Comparison of ENCODE assay signal across 11 cellular contexts in the genomic region with DNA sequence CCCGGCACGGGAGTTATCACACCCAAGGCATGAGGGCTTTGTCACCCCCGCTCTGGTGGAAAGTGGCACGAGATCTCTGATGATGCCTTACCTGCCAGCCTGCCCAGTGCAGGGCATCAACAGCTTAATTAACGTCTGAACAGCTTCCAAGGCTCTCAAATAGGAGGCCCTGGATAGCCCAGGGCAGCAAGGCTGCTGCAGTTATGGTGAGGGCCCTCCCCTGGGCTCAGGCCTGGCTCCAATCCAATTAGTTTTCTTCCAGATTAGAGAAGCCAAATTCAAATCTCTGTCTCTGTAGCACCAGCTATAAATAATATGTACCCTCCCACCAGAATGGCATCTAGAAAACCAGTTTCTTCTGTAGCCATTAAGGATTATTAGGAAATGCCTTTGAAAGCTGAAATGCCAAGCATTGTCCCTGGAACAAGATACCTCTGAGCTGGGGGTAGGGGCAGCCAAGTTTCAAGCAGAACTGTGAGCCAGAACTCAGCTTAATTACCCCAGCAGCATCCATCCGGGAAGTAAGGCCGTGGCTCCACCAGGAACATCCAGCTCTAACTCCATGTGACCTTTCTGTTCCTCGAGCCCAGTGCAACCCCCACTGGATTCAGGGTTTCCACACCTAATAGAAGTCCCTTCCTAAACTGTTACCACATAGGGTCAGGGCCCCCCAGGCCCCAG. TPM values are rescaled to one million over a fixed set of nuclear protein-coding genes. Genes with fewer than 3 reads are reported as not detected.
A peak's percentile ranks its signal among the peaks of the same experiment; 100 is the strongest.
DNase-seq lines count a peak whose midpoint lies in the region; ATAC-seq and TF ChIP-seq lines count a peak whose summit lies in the region.
"Had no signal": no experiment of that assay in that cellular context is flagged by ENCODE, and none has a peak within 500 bp of the region (broad histone marks: within the 10 kb centered on the region; RNA-seq: fewer than 3 reads in every experiment).

No MANE protein-coding gene starts in this region.

- H2BK5ac ChIP-seq in IMR-90 (ENCODE audit: low read depth, low read length, poor library complexity, severe bottlenecking), result no peak overlapping the region

- ATAC-seq in IMR-90 (ENCODE audit: low read depth) (no peak), body of pancreas (peak; percentile 16), right cardiac atrium (peak; percentile 53 to 61), GM21786 (IDR thresholded peaks at IDR 0.05; ENCODE audit: unreplicated experiment) (no peak), HG02571 (IDR thresholded peaks at IDR 0.05; ENCODE audit: unreplicated experiment) (no peak)

- no peak for TF ChIP-seq RAD21 in IMR-90 (IDR thresholded peaks at IDR 0.05; ENCODE audit: low read length)

- peak overlapping the region; percentile 0; the same call in 1 of the 2 replicates for H3K23ac ChIP-seq in IMR-90 (ENCODE audit: low read depth, low read length)

- H3K9me3 ChIP-seq in IMR-90 (ENCODE audit: control insufficient read depth, insufficient read depth, low read length) (no peaks in the 10 kb centered on the region), body of pancreas (no peaks in the 10 kb centered on the region), right cardiac atrium (ENCODE audit: control insufficient read depth, low read length) (no peaks in the 10 kb centered on the region)
- H3K9me3 ChIP-seq: right lobe of liver had no signal

- no peaks in the 10 kb centered on the region for H3K27me3 ChIP-seq in IMR-90 (ENCODE audit: control insufficient read depth, insufficient read depth, low read length)
- H3K27me3 ChIP-seq in body of pancreas, result no peaks in the 10 kb centered on the region
- no peaks in the 10 kb centered on the region for H3K27me3 ChIP-seq in right cardiac atrium (ENCODE audit: control insufficient read depth, insufficient read depth)

- TF ChIP-seq CTCF in IMR-90 (conservative IDR thresholded peaks at IDR 0.05; ENCODE audit: low read depth, low read length) (no peak), body of pancreas (IDR thresholded peaks at IDR 0.05) (no peak)

- dilution Hi-C loops in IMR-90 (cut with HindIII; ENCODE audit: low sequenced_read_pairs, unreplicated experiment), result loop anchor here (25.0 kb wide), 1 partner anchor 130 kb away; no protein-coding TSS in a partner anchor

- no peak overlapping the region for H2BK20ac ChIP-seq in IMR-90 (ENCODE audit: low read depth, low read length)

- H2AK9ac ChIP-seq in IMR-90 (replicated peaks; ENCODE audit: low read depth, low read length, poor library complexity), result no peak overlapping the region

- H3K79me1 ChIP-seq in IMR-90 (ENCODE audit: low read depth in 1 of 2, low read length in 2 of 2), result peaks cover 59 to 93% of the 10 kb centered on the region in 2 experiments

- no peak overlapping the region for H3K4me3 ChIP-seq in IMR-90 (ENCODE audit: insufficient read depth, low read depth, low read length)
- no peak overlapping the region for H3K4me3 ChIP-seq in body of pancreas
- H3K4me3 ChIP-seq in right cardiac atrium (ENCODE audit: low read length), result no peak overlapping the region
- no peak overlapping the region for H3K4me3 ChIP-seq in skin epidermis
- H3K4me3 ChIP-seq: right lobe of liver had no signal

- intact Hi-C loops in IMR-90 (cut with micrococcal nuclease) (no loop called here), body of pancreas (cut with DNase I) (no loop called here), right cardiac atrium (cut with DNase I) (no loop called here)

- no peak overlapping the region for H2AK5ac ChIP-seq in IMR-90 (ENCODE audit: low read depth, low read length)

- no peak overlapping the region; the same call in 1 of the 2 replicates for H4K5ac ChIP-seq in IMR-90 (ENCODE audit: low read depth, low read length)

- TSS peak; percentile 5 for BruUV-seq in IMR-90 (replicated peaks; lab: Mats Ljungman, UMichigan)

- TF ChIP-seq POLR2A in IMR-90 (IDR thresholded peaks at IDR 0.05; ENCODE audit: low read depth, low read length) (no peak), body of pancreas (IDR thresholded peaks at IDR 0.05) (no peak)

- H4K8ac ChIP-seq in IMR-90 (ENCODE audit: low read depth in 2 of 2, low read length in 2 of 2), result no peak overlapping the region

- H4K20me1 ChIP-seq in IMR-90 (ENCODE audit: insufficient read depth, low read length), result peaks cover 100% of the 10 kb centered on the region

- in situ Hi-C loops in IMR-90 (cut with MboI; ENCODE audit: low sequenced_read_pairs), result loop anchor here (25.0 kb wide), 1 partner anchor 455 kb away; no protein-coding TSS in a partner anchor

- H2AFZ ChIP-seq in IMR-90 (replicated peaks; ENCODE audit: low read length, poor library complexity), result no peak overlapping the region

- no peak overlapping the region for H3K4ac ChIP-seq in IMR-90 (ENCODE audit: low read depth, low read length)

- H4K91ac ChIP-seq in IMR-90 (ENCODE audit: insufficient read depth, low read depth, low read length), result no peak overlapping the region

- H3K18ac ChIP-seq in IMR-90 (ENCODE audit: low read depth, low read length), result no peak overlapping the region

- POLR2A ChIA-PET in IMR-90 (lab: Charles Lee; ENCODE audit: unreplicated experiment), result no interaction called here

- H3K9ac ChIP-seq in IMR-90 (ENCODE audit: low read depth, low read length), result peak overlapping the region; percentile 16; the same call in 1 of the 2 replicates

- H3K36me3 ChIP-seq in IMR-90 (ENCODE audit: control insufficient read depth, insufficient read depth, low read length), result peaks cover 83% of the 10 kb centered on the region
- H3K36me3 ChIP-seq in body of pancreas (replicated peaks in 1 of 2; ENCODE audit: insufficient read depth in 1 of 2, low read depth in 2 of 2), result no peaks in the 10 kb centered on the region
- H3K36me3 ChIP-seq: right lobe of liver had no signal

- H3K27ac ChIP-seq in IMR-90 (ENCODE audit: insufficient read depth, low read length), result peak overlapping the region; percentile 2; the same call in 1 of the 2 replicates
- H3K27ac ChIP-seq in body of pancreas, result peak overlapping the region; percentile 70 to 81 (median 74)
- peak overlapping the region; percentile 77 for H3K27ac ChIP-seq in right cardiac atrium (ENCODE audit: low read length)
- peak overlapping the region in 13 of 21 experiments; percentile 1 to 76 (median 48) for H3K27ac ChIP-seq in skin epidermis
- H3K27ac ChIP-seq: right lobe of liver had no signal

- CTCF ChIA-PET in IMR-90 (lab: Yijun Ruan, JAX), result interaction anchor here (0.6 kb wide), 1 partner anchor 132 kb away, joined by 3 read pairs; no protein-coding TSS in a partner anchor

- H3K14ac ChIP-seq in IMR-90 (replicated peaks; ENCODE audit: low read depth, low read length), result 0 out of 2 replicates have a peak overlapping the region, but pooled peaks have one; percentile 5

- H3K56ac ChIP-seq in IMR-90 (ENCODE audit: extremely low read depth, insufficient read depth, low read length), result no peak overlapping the region

- DNase-seq in IMR-90 (no peak), body of pancreas (peak in 3 of 4 donors; percentile 37 to 57 (median 51)), right cardiac atrium (peak in 2 of 3 donors; percentile 65 to 74), SIG-M5 treated with dmso at 0.1 percent for 504 hours (lab: John Stamatoyannopoulos, UW; ENCODE audit: unreplicated experiment) (no peak), DMS53 treated with DMSO at 0.1 percent for 48 hours (lab: John Stamatoyannopoulos, UW; ENCODE audit: unreplicated experiment) (no peak)
- DNase-seq: amniotic stem cell, NCI-H748 treated with DMSO at 0.1 percent for 48 hours, right lobe of liver had no signal

- peaks cover 57% of the 10 kb centered on the region for H3K4me1 ChIP-seq in IMR-90 (ENCODE audit: control insufficient read depth, insufficient read depth, low read length)
- peaks cover 62% of the 10 kb centered on the region for H3K4me1 ChIP-seq in body of pancreas
- peaks cover 32% of the 10 kb centered on the region for H3K4me1 ChIP-seq in right cardiac atrium (ENCODE audit: control insufficient read depth, insufficient read depth, low read length)

- H3K9me1 ChIP-seq in IMR-90 (ENCODE audit: insufficient read depth, low read length), result peaks cover 63% of the 10 kb centered on the region

- 80% methylated on average over 5 of the region's 8 CpGs; no CpG with 5 or more reads in 1 of the 2 experiments for WGBS in IMR-90 (ENCODE audit: extremely low coverage in 2 of 2, insufficient read length in 1 of 2), 2 experiments
- WGBS in body of pancreas, 2 donors, result 53 to 67% methylated on average over 4 to 8 of the region's 8 CpGs
- WGBS in right cardiac atrium, result 43% methylated on average over 8 of the region's 8 CpGs

- H3K4me2 ChIP-seq in IMR-90 (ENCODE audit: low read depth, low read length), result no peak overlapping the region

- H2BK15ac ChIP-seq in IMR-90 (ENCODE audit: low read depth, low read length), result no peak overlapping the region

- H2BK120ac ChIP-seq in IMR-90 (ENCODE audit: low read depth, low read length), result no peak overlapping the region

TF ChIP-seq in IMR-90, 13 proteins besides CTCF, POLR2A, EP300 and RAD21 (continues in another document):
- TF ChIP-seq BHLHE40 (IDR thresholded peaks at IDR 0.05; ENCODE audit: low read depth, low read length) (no peak), MAZ (IDR thresholded peaks at IDR 0.05; ENCODE audit: borderline replicate concordance, low read depth, low read length) (no peak), MAFK (IDR thresholded peaks at IDR 0.05; ENCODE audit: low read depth, low read length) (no peak), RFX5 (IDR thresholded peaks at IDR 0.05; ENCODE audit: low read depth, low read length) (no peak), NFE2L2 (IDR thresholded peaks at IDR 0.05; ENCODE audit: low read depth, low read length) (no peak), MXI1 (IDR thresholded peaks at IDR 0.05; ENCODE audit: borderline replicate concordance, low read depth, low read length) (no peak), CHD1 (IDR thresholded peaks at IDR 0.05; ENCODE audit: low read depth, low read length) (no peak), CEBPB (IDR thresholded peaks at IDR 0.05; ENCODE audit: low read depth, low read length) (no peak), SMC3 (IDR thresholded peaks at IDR 0.05; ENCODE audit: low read depth, low read length) (no peak)
- TF ChIP-seq, protein P1, sequence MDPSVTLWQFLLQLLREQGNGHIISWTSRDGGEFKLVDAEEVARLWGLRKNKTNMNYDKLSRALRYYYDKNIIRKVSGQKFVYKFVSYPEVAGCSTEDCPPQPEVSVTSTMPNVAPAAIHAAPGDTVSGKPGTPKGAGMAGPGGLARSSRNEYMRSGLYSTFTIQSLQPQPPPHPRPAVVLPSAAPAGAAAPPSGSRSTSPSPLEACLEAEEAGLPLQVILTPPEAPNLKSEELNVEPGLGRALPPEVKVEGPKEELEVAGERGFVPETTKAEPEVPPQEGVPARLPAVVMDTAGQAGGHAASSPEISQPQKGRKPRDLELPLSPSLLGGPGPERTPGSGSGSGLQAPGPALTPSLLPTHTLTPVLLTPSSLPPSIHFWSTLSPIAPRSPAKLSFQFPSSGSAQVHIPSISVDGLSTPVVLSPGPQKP (IDR thresholded peaks at IDR 0.05; ENCODE audit: borderline replicate concordance, low read depth, low read length), result no peak

RNA-seq across cellular contexts. Expression of a gene that starts 12.5 kb away (rescaled TPM):
- total RNA-seq in IMR-90 (2012; rRNA removed) (93.3 and 102 TPM in 2 replicates), body of pancreas (100 to 1,000 TPM in 1 of 2 donors, 10 to 100 TPM in 1; 61.5 to 192 TPM), right cardiac atrium (100 to 1,000 TPM; 349 to 399 (median 370) TPM)
- polyA plus RNA-seq in IMR-90 (2012; rRNA removed) (765 and 791 TPM in 2 replicates), right cardiac atrium (218 TPM)
- 1,392 and 1,573 TPM in 2 replicates for polyA plus RNA-seq in IMR-90 (2012; cell fraction: cytosol; rRNA removed)
- polyA plus RNA-seq in IMR-90 (2012; cell fraction: nucleus; rRNA removed; ENCODE audit: low replicate concordance), result 755 and 1,109 TPM in 2 replicates

Comparison
In these comparisons a context has a peak if more than half of its experiments do, and no peak if none do; other contexts are left out.
1. ATAC-seq: peak in body of pancreas (single experiment) and right cardiac atrium (2 of 2); none in IMR-90 (single experiment), GM21786 (single experiment) and HG02571 (single experiment).
2. DNase-seq: peak in body of pancreas (3 of 4) and right cardiac atrium (2 of 3); none in IMR-90 (single experiment), SIG-M5 treated with dmso at 0.1 percent for 504 hours (single experiment) and DMS53 treated with DMSO at 0.1 percent for 48 hours (single experiment).
3. H3K27ac ChIP-seq: peak in every context shown above with its lines; median percentile 77 in right cardiac atrium; 74 in body of pancreas; 48 in skin epidermis; 2 in IMR-90.